20 cellular contexts compared by ENCODE assay signal in genomic region chr9:131691969-131692611, GRCh38. TPM values are rescaled to one million over a fixed set of nuclear protein-coding genes. Genes with fewer than 3 reads are reported as not detected.
DNase-seq lines count a peak whose midpoint lies in the region; ATAC-seq and TF ChIP-seq lines count a peak whose summit lies in the region.
"Had no signal": no experiment of that assay in that cellular context is flagged by ENCODE, and none has a peak within 500 bp of the region (broad histone marks: within the 10 kb centered on the region; RNA-seq: fewer than 3 reads in every experiment).

No MANE protein-coding gene starts in this region.

- peaks cover 32% of the 10 kb centered on the region for H4K20me1 ChIP-seq in hepatocyte (ENCODE audit: insufficient read depth, poor library complexity, severe bottlenecking)

- no peaks in the 10 kb centered on the region for H3K27me3 ChIP-seq in hepatocyte
- H3K27me3 ChIP-seq: Peyer's patch, tibial artery had no signal

- TF ChIP-seq CTCF in hepatocyte (IDR thresholded peaks at IDR 0.05; ENCODE audit: poor library complexity) (no peak), progenitor cell of endocrine pancreas (IDR thresholded peaks at IDR 0.05; ENCODE audit: unreplicated experiment) (no peak)

- H3K4me3 Mint-ChIP-seq in activated T-cell treated with anti-CD3 and anti-CD28 coated beads, Interleukin-2, amount 50 U/mL, for 24 hours, result no peak overlapping the region
- H3K4me3 Mint-ChIP-seq in T-helper 17 cell, result peak overlapping the region; percentile 56
- no peak overlapping the region for H3K4me3 Mint-ChIP-seq in progenitor cell of endocrine pancreas (ENCODE audit: low read depth)
- H3K4me3 Mint-ChIP-seq: nephron progenitor cell had no signal

- H3K4me2 ChIP-seq in hepatocyte, result peak overlapping the region; percentile 48
- H3K4me2 ChIP-seq: SK-N-SH had no signal

- no peak overlapping the region for H2AFZ ChIP-seq in hepatocyte

- no peak overlapping the region for H3K4me3 ChIP-seq in hepatocyte
- H3K4me3 ChIP-seq: Peyer's patch, tibial artery had no signal

- H3K27ac Mint-ChIP-seq in activated T-cell treated with anti-CD3 and anti-CD28 coated beads, Interleukin-2, amount 50 U/mL, for 24 hours, result peak overlapping the region; percentile 23
- peak overlapping the region; percentile 92 for H3K27ac Mint-ChIP-seq in T-helper 17 cell
- peak overlapping the region; percentile 58 for H3K27ac Mint-ChIP-seq in progenitor cell of endocrine pancreas
- H3K27ac Mint-ChIP-seq: nephron progenitor cell had no signal

- H3K4me1 Mint-ChIP-seq in activated T-cell treated with anti-CD3 and anti-CD28 coated beads, Interleukin-2, amount 50 U/mL, for 24 hours (ENCODE audit: low read depth), result peaks cover 88% of the 10 kb centered on the region
- H3K4me1 Mint-ChIP-seq in T-helper 17 cell, result peaks cover 76% of the 10 kb centered on the region
- H3K4me1 Mint-ChIP-seq in progenitor cell of endocrine pancreas (ENCODE audit: low read depth), result peaks cover 49% of the 10 kb centered on the region

- DNase-seq in activated T-cell treated with anti-CD3 and anti-CD28 coated beads, Interleukin-2, amount 50 U/mL, for 24 hours, result no peak
- no peak for DNase-seq in activated T-cell treated with anti-CD3 and anti-CD28 coated beads, Interleukin-2, amount 50 U/mL, for 48 hours
- DNase-seq in T-helper 17 cell (no peak), hepatocyte (ENCODE audit: low spot score) (no peak), progenitor cell of endocrine pancreas (ENCODE audit: low spot score, unreplicated experiment) (no peak), HCEC 1CT (no peak), AG20443 (ENCODE audit: low spot score) (no peak)
- DNase-seq: activated CD4-positive, alpha-beta T cell treated with anti-CD3 and anti-CD28 coated beads for 4 hours; amniotic stem cell; CD8-positive, alpha-beta T cell; DMS79 treated with DMSO at 0.1 percent for 48 hours; effector CD4-positive, alpha-beta T cell; head of caudate nucleus; NCI-H1417; nephron progenitor cell; SK-N-SH; stimulated activated CD4-positive, alpha-beta T cell treated with anti-CD3 and anti-CD28 coated beads, Interleukin-12 subunit alpha, Interleukin-12 subunit beta, amount 100 ng/mL, for 4 hours; tibial artery had no signal

- no peak for ATAC-seq in T-helper 17 cell
- ATAC-seq in HG03442 (IDR thresholded peaks at IDR 0.05; ENCODE audit: unreplicated experiment), result no peak

- peaks cover 95% of the 10 kb centered on the region for H3K79me2 ChIP-seq in hepatocyte

- H3K9me3 Mint-ChIP-seq in activated T-cell treated with anti-CD3 and anti-CD28 coated beads, Interleukin-2, amount 50 U/mL, for 24 hours, result no peaks in the 10 kb centered on the region
- H3K9me3 Mint-ChIP-seq in progenitor cell of endocrine pancreas (ENCODE audit: low read depth), result no peaks in the 10 kb centered on the region
- H3K9me3 Mint-ChIP-seq: CD8-positive, alpha-beta T cell had no signal

- peaks cover 7% of the 10 kb centered on the region for H3K36me3 Mint-ChIP-seq in activated T-cell treated with anti-CD3 and anti-CD28 coated beads, Interleukin-2, amount 50 U/mL, for 24 hours (ENCODE audit: low read depth)
- no peaks in the 10 kb centered on the region for H3K36me3 Mint-ChIP-seq in T-helper 17 cell (ENCODE audit: low read depth)
- no peaks in the 10 kb centered on the region for H3K36me3 Mint-ChIP-seq in progenitor cell of endocrine pancreas (ENCODE audit: insufficient read depth)

- H3K27me3 Mint-ChIP-seq in activated T-cell treated with anti-CD3 and anti-CD28 coated beads, Interleukin-2, amount 50 U/mL, for 24 hours, result no peaks in the 10 kb centered on the region
- no peaks in the 10 kb centered on the region for H3K27me3 Mint-ChIP-seq in T-helper 17 cell
- no peaks in the 10 kb centered on the region for H3K27me3 Mint-ChIP-seq in progenitor cell of endocrine pancreas

- H3K9me3 ChIP-seq in T-helper 17 cell (ENCODE audit: control insufficient read depth, low read length, poor library complexity, severe bottlenecking) (no peaks in the 10 kb centered on the region), hepatocyte (ENCODE audit: low read depth) (no peaks in the 10 kb centered on the region)
- H3K9me3 ChIP-seq: Peyer's patch, SK-N-SH, tibial artery had no signal

- H3K4me1 ChIP-seq in hepatocyte (ENCODE audit: insufficient read depth), result peaks cover 13% of the 10 kb centered on the region

- H3K36me3 ChIP-seq in hepatocyte (replicated peaks; ENCODE audit: insufficient read depth, low read depth), result no peaks in the 10 kb centered on the region
- H3K36me3 ChIP-seq: Peyer's patch, tibial artery had no signal

- H3K27ac ChIP-seq in hepatocyte, result peak overlapping the region; percentile 4
- H3K27ac ChIP-seq: Peyer's patch, tibial artery had no signal

- no peaks in the 10 kb centered on the region for H3K9me2 ChIP-seq in hepatocyte (replicated peaks; ENCODE audit: insufficient read depth)
- H3K9me2 ChIP-seq: SK-N-SH had no signal

- WGBS in hepatocyte (ENCODE audit: low lambda C conversion rate, missing lambda C conversion rate), result 71% methylated on average over 7 of the region's 7 CpGs

RNA-seq across cellular contexts. Expression of gene RAPGEF1, which starts 47.8 kb away (rescaled TPM):
- total RNA-seq in T-helper 17 cell (100 to 1,000 TPM; 176 to 209 TPM), hepatocyte (26.2 and 27.5 TPM in 2 replicates), progenitor cell of endocrine pancreas (57.3 and 62.8 TPM in 2 replicates)
- polyA plus RNA-seq in hepatocyte, result 24.8 and 29.7 TPM in 2 replicates

Comparison
In these comparisons a context has a peak if more than half of its experiments do, and no peak if none do; other contexts are left out.
1. H3K27ac Mint-ChIP-seq: peak in every context shown above with its lines; median percentile 92 in T-helper 17 cell; 58 in progenitor cell of endocrine pancreas; 23 in activated T-cell treated with anti-CD3 and anti-CD28 coated beads, Interleukin-2, amount 50 U/mL, for 24 hours.